Comparison of ENCODE assay signal across 8 cellular contexts in the genomic region with DNA sequence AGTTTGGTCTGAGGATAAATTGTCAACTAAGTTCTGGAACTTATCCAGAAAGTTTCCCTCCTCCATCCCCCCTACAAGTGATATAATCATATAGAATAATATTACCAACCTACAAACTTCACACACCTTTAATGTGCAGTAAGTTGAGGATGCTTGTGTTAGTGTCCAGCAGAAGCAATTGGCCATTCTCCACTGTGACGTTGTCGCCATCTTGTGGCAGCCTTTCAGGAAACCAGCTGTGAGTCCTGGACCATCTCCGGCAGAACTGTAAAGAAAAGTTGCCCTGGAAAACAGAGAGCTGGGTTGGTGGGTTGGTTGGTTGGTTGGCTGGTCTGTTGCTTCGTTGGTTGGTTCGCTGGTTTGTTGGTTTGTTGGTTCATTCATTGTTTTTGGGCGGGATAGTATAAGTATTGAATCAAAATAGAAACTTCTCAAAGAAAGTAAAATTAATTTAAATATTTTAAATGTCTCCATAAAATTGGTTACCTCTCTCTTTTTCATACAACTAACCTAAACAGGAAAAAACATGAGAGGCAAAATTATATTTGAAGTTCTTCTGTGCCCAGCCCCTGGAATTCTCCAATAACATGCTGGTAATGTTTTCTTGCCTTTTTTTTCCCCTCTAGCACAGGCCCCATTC.
DNase-seq lines count a peak whose midpoint lies in the region; ATAC-seq and TF ChIP-seq lines count a peak whose summit lies in the region.

No MANE protein-coding gene starts in this region.

- CTCF ChIA-PET in activated CD8-positive, alpha-beta T cell treated with anti-CD3 and anti-CD28 coated beads for 36 hours (lab: Charles Lee) = interaction anchor here (0.7 to 1.6 kb wide), 10 partner anchors 9 to 1140 kb away, joined by 3 to 8 read pairs (median 4); no protein-coding TSS in a partner anchor

- TF ChIP-seq CTCF in activated CD8-positive, alpha-beta T cell treated with anti-CD3 and anti-CD28 coated beads for 36 hours (IDR thresholded peaks at IDR 0.05) = peak; percentile 32

- in situ Hi-C loops in Caki2 (cut with HindIII; ENCODE audit: low pct_unique_long_range_greater_than_20kb, low sequenced_read_pairs) = no loop called here

- no peak overlapping the region for H3K27ac Mint-ChIP-seq in activated CD8-positive, alpha-beta T cell treated with anti-CD3 and anti-CD28 coated beads for 36 hours

- intact Hi-C loops in activated CD8-positive, alpha-beta T cell treated with anti-CD3 and anti-CD28 coated beads for 36 hours (cut with micrococcal nuclease) = loop anchor here (5.0 kb wide), 1 partner anchor 98 kb away; no protein-coding TSS in a partner anchor
- intact Hi-C loops in posterior cingulate gyrus (cut with DNase I) = loop anchor here (1.0 kb wide), 1 partner anchor 105 kb away; no protein-coding TSS in a partner anchor

- POLR2A ChIA-PET in activated CD8-positive, alpha-beta T cell treated with anti-CD3 and anti-CD28 coated beads for 36 hours (lab: Charles Lee) = no interaction called here

- no peak overlapping the region for H3K4me3 Mint-ChIP-seq in activated CD8-positive, alpha-beta T cell treated with anti-CD3 and anti-CD28 coated beads for 36 hours

- no peaks in the 10 kb centered on the region for H3K36me3 Mint-ChIP-seq in activated CD8-positive, alpha-beta T cell treated with anti-CD3 and anti-CD28 coated beads for 36 hours (ENCODE audit: low read depth)

- peaks cover 5% of the 10 kb centered on the region for H3K27me3 Mint-ChIP-seq in activated CD8-positive, alpha-beta T cell treated with anti-CD3 and anti-CD28 coated beads for 36 hours

- peak; percentile 79 for ATAC-seq in GM18873 (IDR thresholded peaks at IDR 0.05; ENCODE audit: low FRiP score, unreplicated experiment)
- ATAC-seq in HG03095 (IDR thresholded peaks at IDR 0.05; ENCODE audit: unreplicated experiment) = peak; percentile 76
- no peak for ATAC-seq in activated CD8-positive, alpha-beta T cell treated with anti-CD3 and anti-CD28 coated beads for 36 hours
- ATAC-seq in HG03135 (IDR thresholded peaks at IDR 0.05; ENCODE audit: unreplicated experiment) = no peak

- DNase-seq in Caki2 (ENCODE audit: low read depth) (peak; percentile 45), NCI-H2196 treated with DMSO at 0.1 percent for 48 hours (lab: John Stamatoyannopoulos, UW; ENCODE audit: unreplicated experiment) (peak; percentile 17), glomerular endothelial cell (ENCODE audit: extremely low read depth, low read depth, low spot score) (peak; percentile 33), posterior cingulate gyrus (peak; percentile 45 to 95 (median 72))
- peak; percentile 71 for DNase-seq in activated CD8-positive, alpha-beta T cell treated with anti-CD3 and anti-CD28 coated beads for 36 hours

- H3K9me3 Mint-ChIP-seq in activated CD8-positive, alpha-beta T cell treated with anti-CD3 and anti-CD28 coated beads for 36 hours = no peaks in the 10 kb centered on the region

- H3K4me1 Mint-ChIP-seq in activated CD8-positive, alpha-beta T cell treated with anti-CD3 and anti-CD28 coated beads for 36 hours (ENCODE audit: low read depth) = no peaks in the 10 kb centered on the region

Comparison
In these comparisons a context has a peak if more than half of its experiments do, and no peak if none do; other contexts are left out.
1. DNase-seq: peak in every context shown above with its lines; median percentile 72 in posterior cingulate gyrus; 71 in activated CD8-positive, alpha-beta T cell treated with anti-CD3 and anti-CD28 coated beads for 36 hours; 45 in Caki2; 33 in glomerular endothelial cell; 17 in NCI-H2196 treated with DMSO at 0.1 percent for 48 hours.
2. ATAC-seq: peak in GM18873 (single experiment) and HG03095 (single experiment); none in activated CD8-positive, alpha-beta T cell treated with anti-CD3 and anti-CD28 coated beads for 36 hours (single experiment) and HG03135 (single experiment).